ENCODE assay signal across 1 cellular context in the genomic region with DNA sequence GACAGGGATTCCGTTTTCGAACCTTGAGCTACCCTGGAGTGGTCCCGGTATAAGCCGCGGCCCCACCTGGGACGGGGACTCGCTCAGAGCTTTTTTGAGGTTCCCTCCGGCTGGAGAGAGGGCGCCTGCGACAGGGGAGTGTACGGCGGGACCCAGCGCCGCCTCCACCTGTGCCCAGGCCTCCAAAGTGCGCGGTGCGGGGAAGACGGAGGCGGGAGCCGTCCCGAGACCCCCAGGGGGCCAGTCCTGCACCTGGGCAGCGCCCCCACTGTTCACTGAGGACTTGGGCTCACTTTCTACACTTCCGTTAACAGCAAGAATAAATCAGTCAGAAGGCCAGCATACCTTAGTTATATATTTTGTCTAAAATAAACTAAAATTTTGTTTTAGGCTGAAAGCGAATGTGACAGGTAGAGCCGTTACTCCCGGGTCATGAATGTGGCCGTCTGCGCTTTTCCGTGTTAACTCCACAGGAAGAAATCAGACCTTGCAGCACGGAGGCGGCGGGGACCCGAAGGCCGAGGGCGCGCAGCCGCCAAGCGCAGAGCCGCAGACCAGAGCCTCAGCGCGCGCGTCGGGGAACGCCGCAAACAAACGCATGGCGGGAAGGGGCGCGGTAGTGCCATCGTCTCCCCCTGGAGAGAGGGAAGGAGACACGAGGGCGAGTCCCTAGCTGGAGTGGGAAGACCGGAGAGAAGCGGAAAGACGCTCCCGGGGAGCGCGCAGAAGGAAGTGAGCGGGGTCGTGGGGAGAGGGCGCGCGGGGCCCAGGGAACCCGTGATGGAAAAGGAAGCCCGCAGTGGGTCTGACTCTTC.
TF ChIP-seq lines count a peak whose summit lies in the region.

No MANE protein-coding gene starts in this region.

TF ChIP-seq in HCT116, 20 proteins besides CTCF, POLR2A, EP300 and RAD21:
- TF ChIP-seq SRF (IDR thresholded peaks at IDR 0.05; ENCODE audit: low read depth) (no peak), YY1 (IDR thresholded peaks at IDR 0.05; ENCODE audit: extremely low read depth, insufficient replicate concordance, low read depth, low read length) (no peak), EZH2phosphoT487 (IDR thresholded peaks at IDR 0.05; ENCODE audit: borderline replicate concordance) (no peak), SP1 (IDR thresholded peaks at IDR 0.05; ENCODE audit: low read depth) (no peak), POLR2AphosphoS5 (IDR thresholded peaks at IDR 0.05; ENCODE audit: low read depth, low read length) (no peak), TCF7L2 (IDR thresholded peaks at IDR 0.05; ENCODE audit: borderline replicate concordance, extremely low read depth, insufficient read depth, insufficient read length) (no peak), ZNF274 (IDR thresholded peaks at IDR 0.05; ENCODE audit: low read depth, low read length) (no peak), EZH2 (IDR thresholded peaks at IDR 0.05) (no peak), FOSL1 (IDR thresholded peaks at IDR 0.05; ENCODE audit: low read depth) (no peak)
- TF ChIP-seq, protein P1, sequence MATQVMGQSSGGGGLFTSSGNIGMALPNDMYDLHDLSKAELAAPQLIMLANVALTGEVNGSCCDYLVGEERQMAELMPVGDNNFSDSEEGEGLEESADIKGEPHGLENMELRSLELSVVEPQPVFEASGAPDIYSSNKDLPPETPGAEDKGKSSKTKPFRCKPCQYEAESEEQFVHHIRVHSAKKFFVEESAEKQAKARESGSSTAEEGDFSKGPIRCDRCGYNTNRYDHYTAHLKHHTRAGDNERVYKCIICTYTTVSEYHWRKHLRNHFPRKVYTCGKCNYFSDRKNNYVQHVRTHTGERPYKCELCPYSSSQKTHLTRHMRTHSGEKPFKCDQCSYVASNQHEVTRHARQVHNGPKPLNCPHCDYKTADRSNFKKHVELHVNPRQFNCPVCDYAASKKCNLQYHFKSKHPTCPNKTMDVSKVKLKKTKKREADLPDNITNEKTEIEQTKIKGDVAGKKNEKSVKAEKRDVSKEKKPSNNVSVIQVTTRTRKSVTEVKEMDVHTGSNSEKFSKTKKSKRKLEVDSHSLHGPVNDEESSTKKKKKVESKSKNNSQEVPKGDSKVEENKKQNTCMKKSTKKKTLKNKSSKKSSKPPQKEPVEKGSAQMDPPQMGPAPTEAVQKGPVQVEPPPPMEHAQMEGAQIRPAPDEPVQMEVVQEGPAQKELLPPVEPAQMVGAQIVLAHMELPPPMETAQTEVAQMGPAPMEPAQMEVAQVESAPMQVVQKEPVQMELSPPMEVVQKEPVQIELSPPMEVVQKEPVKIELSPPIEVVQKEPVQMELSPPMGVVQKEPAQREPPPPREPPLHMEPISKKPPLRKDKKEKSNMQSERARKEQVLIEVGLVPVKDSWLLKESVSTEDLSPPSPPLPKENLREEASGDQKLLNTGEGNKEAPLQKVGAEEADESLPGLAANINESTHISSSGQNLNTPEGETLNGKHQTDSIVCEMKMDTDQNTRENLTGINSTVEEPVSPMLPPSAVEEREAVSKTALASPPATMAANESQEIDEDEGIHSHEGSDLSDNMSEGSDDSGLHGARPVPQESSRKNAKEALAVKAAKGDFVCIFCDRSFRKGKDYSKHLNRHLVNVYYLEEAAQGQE (IDR thresholded peaks at IDR 0.05; ENCODE audit: low read depth), result no peak
